ENCODE assay signal across 8 cellular contexts in genomic region chr6:134177753-134178229, GRCh38.
DNase-seq lines count a peak whose midpoint lies in the region; ATAC-seq and TF ChIP-seq lines count a peak whose summit lies in the region.

No MANE protein-coding gene starts in this region.

- no peak overlapping the region for H3K9ac ChIP-seq in HUES6 (ENCODE audit: low read length)

- peaks cover 22% of the 10 kb centered on the region for H3K79me2 ChIP-seq in ACC112 (ENCODE audit: control insufficient read depth, insufficient read depth, low read length, unreplicated experiment)

- TF ChIP-seq POLR2A in tibial nerve (IDR thresholded peaks at IDR 0.05): no peak

- ATAC-seq in left colon: peak; percentile 29
- ATAC-seq in HG02884 (IDR thresholded peaks at IDR 0.05; ENCODE audit: unreplicated experiment): no peak
- ATAC-seq in HG03196 (IDR thresholded peaks at IDR 0.05; ENCODE audit: unreplicated experiment): no peak

- H3K36me3 ChIP-seq in ACC112 (ENCODE audit: insufficient read depth, low read length): peaks cover 10% of the 10 kb centered on the region
- peaks cover 11% of the 10 kb centered on the region for H3K36me3 ChIP-seq in HUES6 (ENCODE audit: control insufficient read depth, insufficient read depth, low read length)
- H3K36me3 ChIP-seq in tibial nerve: peaks cover 0 to 10% (median 0%) of the 10 kb centered on the region in 3 donors

- DNase-seq in amniotic epithelial cell (ENCODE audit: low read depth): peak; percentile 90
- DNase-seq in left colon: peak in 1 of 2 donors; percentile 44
- DNase-seq in tibial nerve (ENCODE audit: low spot score in 2 of 2): peak in 1 of 2 donors; percentile 34
- no peak for DNase-seq in NCI-H774 (lab: John Stamatoyannopoulos, UW)

- H3K9me3 ChIP-seq in HUES6 (ENCODE audit: control insufficient read depth, insufficient read depth, low read depth, low read length): no peaks in the 10 kb centered on the region
- no peaks in the 10 kb centered on the region for H3K9me3 ChIP-seq in tibial nerve

- intact Hi-C loops in left colon (cut with DNase I, micrococcal nuclease): no loop called here

- H3K27me3 ChIP-seq in ACC112 (ENCODE audit: insufficient read depth, low read length) (no peaks in the 10 kb centered on the region), HUES6 (ENCODE audit: control insufficient read depth, insufficient read depth, low read length) (peaks cover 14% of the 10 kb centered on the region), tibial nerve (no peaks in the 10 kb centered on the region)

- H3K27ac ChIP-seq in ACC112 (ENCODE audit: low read depth, low read length): peak overlapping the region; percentile 97
- no peak overlapping the region for H3K27ac ChIP-seq in HUES6 (ENCODE audit: low read depth, low read length)
- H3K27ac ChIP-seq in tibial nerve: peak overlapping the region in 3 of 4 donors; percentile 95 to 99 (median 96)

- H2AFZ ChIP-seq in ACC112 (ENCODE audit: low read length, unreplicated experiment): peak overlapping the region; percentile 73

- no peak for TF ChIP-seq EP300 in tibial nerve (IDR thresholded peaks at IDR 0.05)

- H3K4me3 ChIP-seq in ACC112 (ENCODE audit: low read depth, low read length): peak overlapping the region; percentile 76
- peak overlapping the region; percentile 31 for H3K4me3 ChIP-seq in HUES6 (ENCODE audit: low read depth, low read length)
- peak overlapping the region; percentile 27 to 53 (median 48) for H3K4me3 ChIP-seq in tibial nerve

- no peak for TF ChIP-seq CTCF in tibial nerve (IDR thresholded peaks at IDR 0.05)

- peaks cover 17% of the 10 kb centered on the region for H3K4me1 ChIP-seq in ACC112 (ENCODE audit: control insufficient read depth, insufficient read depth, low read length, unreplicated experiment)
- H3K4me1 ChIP-seq in HUES6 (ENCODE audit: control insufficient read depth, insufficient read depth, low read length): peaks cover 26% of the 10 kb centered on the region
- H3K4me1 ChIP-seq in tibial nerve: peaks cover 0 to 40% (median 9%) of the 10 kb centered on the region in 4 donors

- 24 to 29% methylated on average over 12 of the region's 12 CpGs for WGBS in tibial nerve, 2 donors
